8 cellular contexts compared by ENCODE assay signal in genomic region chr6:90610671-90611542, GRCh38. TPM values are rescaled to one million over a fixed set of nuclear protein-coding genes. Genes with fewer than 3 reads are reported as not detected.
A peak's percentile ranks its signal among the peaks of the same experiment; 100 is the strongest.
DNase-seq lines count a peak whose midpoint lies in the region; ATAC-seq and TF ChIP-seq lines count a peak whose summit lies in the region.

No MANE protein-coding gene starts in this region.

- WGBS in lower leg skin, 2 donors, result 1% methylated on average over 39 to 61 of the region's 75 CpGs

- peak overlapping the region; percentile 84 for H3K4me3 Mint-ChIP-seq in activated B cell treated with CpG ODN at 0.5 μM for 24 hours

- H3K27ac Mint-ChIP-seq in activated B cell treated with CpG ODN at 0.5 μM for 24 hours, result no peak overlapping the region

- peak; percentile 44 for DNase-seq in ELR (ENCODE audit: low read depth)
- DNase-seq in KBM-7, result peak; percentile 46
- DNase-seq in activated B cell treated with CpG ODN at 0.5 μM for 24 hours, result peak; percentile 30
- DNase-seq in dermis blood vessel endothelial cell, result peak; percentile 41
- DNase-seq in lower leg skin (ENCODE audit: low spot score in 2 of 2), result peak in 1 of 2 donors; percentile 83
- peak; percentile 10 for DNase-seq in stimulated activated CD8-positive, alpha-beta memory T cell treated with anti-CD3 and anti-CD28 coated beads, Interleukin-15, amount 100 ng/mL, for 24 hours (ENCODE audit: low read depth)

- ATAC-seq in GM21528 (IDR thresholded peaks at IDR 0.05; ENCODE audit: low FRiP score, unreplicated experiment) (peak; percentile 82), activated B cell treated with CpG ODN at 0.5 μM for 24 hours (ENCODE audit: low read depth) (peak; percentile 58), GM18873 (IDR thresholded peaks at IDR 0.05; ENCODE audit: low FRiP score, unreplicated experiment) (no peak)

- H3K36me3 Mint-ChIP-seq in activated B cell treated with CpG ODN at 0.5 μM for 24 hours (ENCODE audit: low read depth), result no peaks in the 10 kb centered on the region

- peaks cover 14% of the 10 kb centered on the region for H3K4me1 Mint-ChIP-seq in activated B cell treated with CpG ODN at 0.5 μM for 24 hours

- POLR2A ChIA-PET in activated B cell treated with CpG ODN at 0.5 μM for 24 hours (lab: Charles Lee), result no interaction called here

- H3K4me3 ChIP-seq in lower leg skin (ENCODE audit: low read depth, poor library complexity, severe bottlenecking), result peak overlapping the region; percentile 35

- no peak for TF ChIP-seq CTCF in activated B cell treated with CpG ODN at 0.5 μM for 24 hours (IDR thresholded peaks at IDR 0.05)
- no peak for TF ChIP-seq CTCF in lower leg skin (IDR thresholded peaks at IDR 0.05)

- H3K9me3 Mint-ChIP-seq in activated B cell treated with CpG ODN at 0.5 μM for 24 hours, result no peaks in the 10 kb centered on the region

- peaks cover 46% of the 10 kb centered on the region for H3K27me3 Mint-ChIP-seq in activated B cell treated with CpG ODN at 0.5 μM for 24 hours

- CTCF ChIA-PET in activated B cell treated with CpG ODN at 0.5 μM for 24 hours (lab: Charles Lee), result no interaction called here

- in situ Hi-C loops in KBM-7 (cut with MboI; ENCODE audit: low pct_unique_long_range_greater_than_20kb, low sequenced_read_pairs), result no loop called here

- no peak for TF ChIP-seq POLR2A in lower leg skin (IDR thresholded peaks at IDR 0.05)

- intact Hi-C loops in activated B cell treated with CpG ODN at 0.5 μM for 24 hours (cut with micrococcal nuclease), result no loop called here
- intact Hi-C loops in lower leg skin (cut with DNase I; ENCODE audit: low total_unique reads), result no loop called here

RNA-seq across cellular contexts. Expression of gene MAP3K7, which starts 24.0 kb away (rescaled TPM):
- 23.8 and 27.2 TPM in 2 replicates for total RNA-seq in activated B cell treated with CpG ODN at 0.5 μM for 24 hours
- 20.8 and 30.0 TPM in 2 replicates for total RNA-seq in dermis blood vessel endothelial cell
- 10 to 100 TPM; 21.5 to 25.8 (median 23.5) TPM for total RNA-seq in lower leg skin
